Comparison of ENCODE assay signal across 20 cellular contexts in the genomic region with DNA sequence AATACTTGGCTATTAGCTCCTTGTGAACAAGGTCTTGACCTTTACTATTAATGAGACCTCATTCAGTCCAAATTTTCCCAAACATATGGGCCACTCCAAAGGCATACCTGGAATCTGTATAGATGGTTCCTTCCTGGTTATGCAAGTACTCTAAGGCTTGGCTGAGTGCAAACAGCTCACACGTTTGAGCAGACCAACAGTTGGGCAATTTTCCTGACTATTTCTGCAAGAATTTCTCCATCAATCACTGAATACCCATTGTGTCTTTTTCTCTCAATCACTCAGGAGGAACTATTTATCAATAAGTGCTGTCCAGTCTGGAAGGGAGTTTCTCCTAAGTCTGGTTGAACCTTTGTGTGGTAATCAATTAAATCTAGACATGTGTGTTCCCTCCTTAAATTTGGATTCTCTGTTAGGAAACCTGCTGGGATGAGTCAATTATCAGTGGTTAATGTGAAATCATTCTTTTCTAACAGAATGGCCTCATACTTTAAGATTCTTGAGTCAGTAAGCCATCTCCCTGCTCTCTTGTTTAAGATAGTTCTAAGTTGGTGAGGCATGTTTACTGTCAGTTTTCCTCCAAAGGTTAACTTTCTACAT. TPM values are rescaled to one million over a fixed set of nuclear protein-coding genes. Genes with fewer than 3 reads are reported as not detected.
DNase-seq lines count a peak whose midpoint lies in the region; TF ChIP-seq lines count a peak whose summit lies in the region.
"Had no signal": no experiment of that assay in that cellular context is flagged by ENCODE, and none has a peak within 500 bp of the region (broad histone marks: within the 10 kb centered on the region; RNA-seq: fewer than 3 reads in every experiment).

No MANE protein-coding gene starts in this region.

- no peak overlapping the region for H2AK5ac ChIP-seq in trophoblast cell (ENCODE audit: low read length)

- no peak overlapping the region for H3K27ac ChIP-seq in trophoblast cell (ENCODE audit: low read depth, low read length)
- H3K27ac ChIP-seq: C4-2B, KMS-11, PC-9, SK-N-MC had no signal

- CTCF ChIA-PET in HEK293T (lab: Yijun Ruan, JAX): no interaction called here

- no peak overlapping the region for H3K18ac ChIP-seq in trophoblast cell (ENCODE audit: low read length)

- peaks cover 4% of the 10 kb centered on the region for H3K79me1 ChIP-seq in trophoblast cell (ENCODE audit: low read length)

- no peak for TF ChIP-seq CTCF in fibroblast of mammary gland (conservative IDR thresholded peaks at IDR 0.05; ENCODE audit: control insufficient read depth, insufficient read depth, low read depth, low read length)

- H2BK120ac ChIP-seq in trophoblast cell (ENCODE audit: insufficient read depth, low read length, poor library complexity): no peak overlapping the region

- no peak overlapping the region for H3K9ac ChIP-seq in trophoblast cell (ENCODE audit: low read length)
- H3K9ac ChIP-seq: KMS-11 had no signal

- in situ Hi-C loops in ACHN (cut with HindIII; ENCODE audit: low pct_ligation_motif_present, low pct_unique_long_range_greater_than_20kb, low sequenced_read_pairs): no loop called here

- H3K36me3 ChIP-seq in trophoblast cell (ENCODE audit: control insufficient read depth in 1 of 2, insufficient read depth in 2 of 2, low read length in 2 of 2): peaks cover 0 to 3% of the 10 kb centered on the region in 2 experiments
- H3K36me3 ChIP-seq: MG63 had no signal

- no peak overlapping the region for H3K4me2 ChIP-seq in trophoblast cell (ENCODE audit: low read length)
- H3K4me2 ChIP-seq: KMS-11, PC-9 had no signal

- H3K4ac ChIP-seq in trophoblast cell (ENCODE audit: low read depth, low read length): no peak overlapping the region

- no peak overlapping the region for H4K12ac ChIP-seq in trophoblast cell (ENCODE audit: low read depth, low read length)

- WGBS in trophoblast cell (ENCODE audit: extremely low coverage, insufficient coverage, insufficient read length): no CpG with 5 or more reads among the region's 1 CpG

- no peak overlapping the region for H4K8ac ChIP-seq in trophoblast cell (ENCODE audit: low read depth, low read length)

- H3K4me3 ChIP-seq in fibroblast of mammary gland (ENCODE audit: control insufficient read depth, low read depth, low read length) (no peak overlapping the region), trophoblast cell (ENCODE audit: low read depth, low read length) (no peak overlapping the region)
- H3K4me3 ChIP-seq: GM12878, MG63, PC-9, SK-N-MC had no signal

- no peak overlapping the region for H2BK12ac ChIP-seq in trophoblast cell (ENCODE audit: low read length)

- no peaks in the 10 kb centered on the region for H3K79me2 ChIP-seq in trophoblast cell (ENCODE audit: control insufficient read depth, insufficient read depth, low read length, poor library complexity)

- no peak overlapping the region for H3K23ac ChIP-seq in trophoblast cell (ENCODE audit: low read length)

- H3K9me3 ChIP-seq in trophoblast cell (ENCODE audit: insufficient read depth, low read depth, low read length): no peaks in the 10 kb centered on the region

- no peak overlapping the region for H2BK5ac ChIP-seq in trophoblast cell (ENCODE audit: low read depth, low read length, poor library complexity)

- H3K4me1 ChIP-seq in trophoblast cell (ENCODE audit: control insufficient read depth in 1 of 2, insufficient read depth in 2 of 2, low read length in 2 of 2): peaks cover 5 to 16% of the 10 kb centered on the region in 2 experiments

- no peak overlapping the region for H2AFZ ChIP-seq in trophoblast cell (ENCODE audit: insufficient read depth, low read length, poor library complexity)
- H2AFZ ChIP-seq: PC-9 had no signal

- peak; percentile 53 for DNase-seq in GM04503 (ENCODE audit: low read depth)
- peak; percentile 45 for DNase-seq in SKM-1 (lab: John Stamatoyannopoulos, UW; ENCODE audit: unreplicated experiment)
- DNase-seq in fibroblast of mammary gland (ENCODE audit: low read depth): peak; percentile 16
- DNase-seq in trophoblast cell: peak; percentile 48 to 87
- DNase-seq in activated T-cell treated with anti-CD3 and anti-CD28 coated beads, Interleukin-2, amount 50 U/mL, for 1 hour: no peak
- DNase-seq in NCI-H1930 (lab: John Stamatoyannopoulos, UW): no peak
- DNase-seq in ACHN: no peak
- DNase-seq in HEK293T (ENCODE audit: extremely low spot score): no peak
- DNase-seq: DMS153, MG63, NCI-H1417, NCI-H2081 treated with DMSO at 0.1 percent for 48 hours, NCI-H345, NCI-H526 treated with DMSO at 0.1 percent for 48 hours had no signal

- POLR2A ChIA-PET in HEK293T (lab: Yijun Ruan, JAX): no interaction called here

- H4K91ac ChIP-seq in trophoblast cell (ENCODE audit: low read depth, low read length): no peak overlapping the region

- no peaks in the 10 kb centered on the region for H3K27me3 ChIP-seq in trophoblast cell (ENCODE audit: insufficient read depth, low read length)
- H3K27me3 ChIP-seq: MG63 had no signal

- H3K14ac ChIP-seq in trophoblast cell (ENCODE audit: low read length): no peak overlapping the region

TF ChIP-seq in HEK293T, 16 proteins besides CTCF, POLR2A, EP300 and RAD21:
- no peak for TF ChIP-seq CTBP1 (IDR thresholded peaks at IDR 0.05; ENCODE audit: borderline replicate concordance)
- TF ChIP-seq BHLHE40 (IDR thresholded peaks at IDR 0.05; ENCODE audit: borderline replicate concordance): no peak
- TF ChIP-seq FOXA1 (IDR thresholded peaks at IDR 0.05): no peak
- no peak for TF ChIP-seq ARNT (IDR thresholded peaks at IDR 0.05)
- TF ChIP-seq FOXM1 (IDR thresholded peaks at IDR 0.05; ENCODE audit: borderline replicate concordance): no peak
- no peak for TF ChIP-seq LEF1 (IDR thresholded peaks at IDR 0.05; ENCODE audit: borderline replicate concordance)
- no peak for TF ChIP-seq NFRKB (IDR thresholded peaks at IDR 0.05)
- TF ChIP-seq, protein P1, sequence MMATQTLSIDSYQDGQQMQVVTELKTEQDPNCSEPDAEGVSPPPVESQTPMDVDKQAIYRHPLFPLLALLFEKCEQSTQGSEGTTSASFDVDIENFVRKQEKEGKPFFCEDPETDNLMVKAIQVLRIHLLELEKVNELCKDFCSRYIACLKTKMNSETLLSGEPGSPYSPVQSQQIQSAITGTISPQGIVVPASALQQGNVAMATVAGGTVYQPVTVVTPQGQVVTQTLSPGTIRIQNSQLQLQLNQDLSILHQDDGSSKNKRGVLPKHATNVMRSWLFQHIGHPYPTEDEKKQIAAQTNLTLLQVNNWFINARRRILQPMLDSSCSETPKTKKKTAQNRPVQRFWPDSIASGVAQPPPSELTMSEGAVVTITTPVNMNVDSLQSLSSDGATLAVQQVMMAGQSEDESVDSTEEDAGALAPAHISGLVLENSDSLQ (IDR thresholded peaks at IDR 0.05): no peak
- TF ChIP-seq ELF4 (IDR thresholded peaks at IDR 0.05): no peak
- TF ChIP-seq SUZ12 (IDR thresholded peaks at IDR 0.05): no peak
- TF ChIP-seq ZNF384 (IDR thresholded peaks at IDR 0.05): no peak

RNA-seq across cellular contexts. Expression of gene AADACL3, which starts 6.9 kb away (rescaled TPM):
- polyA plus RNA-seq in trophoblast cell (2013): 0.27 and 0.35 TPM in 2 replicates
- polyA plus RNA-seq: GM12878, HepG2 had no signal

RNA-seq across cellular contexts. Expression of gene CFAP107, which starts 36.9 kb away (rescaled TPM):
- polyA plus RNA-seq in trophoblast cell (2013): 0.04 TPM in 1 of 2 replicates, not detected in the other
- polyA plus RNA-seq: GM12878, HepG2 had no signal

Comparison
In these comparisons a context has a peak if more than half of its experiments do, and no peak if none do; other contexts are left out.
1. DNase-seq: peak in GM04503 (single experiment), SKM-1 (single experiment), fibroblast of mammary gland (single experiment) and trophoblast cell (2 of 2); none in activated T-cell treated with anti-CD3 and anti-CD28 coated beads, Interleukin-2, amount 50 U/mL, for 1 hour (single experiment), NCI-H1930 (0 of 2), ACHN (single experiment) and HEK293T (single experiment).